Comparison of ENCODE assay signal across 21 cellular contexts in genomic region chr4:10438924-10439323, GRCh38.
"Had no signal": no experiment of that assay in that cellular context is flagged by ENCODE, and none has a peak within 500 bp of the region (broad histone marks: within the 10 kb centered on the region; RNA-seq: fewer than 3 reads in every experiment).

No MANE protein-coding gene starts in this region.

- H3K27me3 ChIP-seq: foreskin keratinocyte, neural progenitor cell, testis, uterus had no signal

- H3K36me3 ChIP-seq: uterus had no signal

- H3K4me3 ChIP-seq: left ventricle myocardium inferior, neural progenitor cell, testis, uterus had no signal

- H3K27ac ChIP-seq: foreskin keratinocyte, left ventricle myocardium inferior, neural progenitor cell, testis, uterus, VCaP had no signal

- ATAC-seq: activated CD4-positive, CD25-positive, alpha-beta regulatory T cell treated with anti-CD3 and anti-CD28 coated beads, Interleukin-2, amount 50 U/mL, for 24 hours; foreskin keratinocyte; naive thymus-derived CD8-positive, alpha-beta T cell; sciatic nerve; stimulated activated memory B cell treated with anti-CD40 and anti-IgM and Interleukin-4, amounts not matched to agents 10 μg/mL and 1 μg/mL and 100 μg/mL, for 72 hours had no signal

- DNase-seq: activated CD4-positive, alpha-beta memory T cell treated with anti-CD3 and anti-CD28 coated beads, Interleukin-2, amount 10 ng/mL, durations not matched to agents 7 days and 5 days; activated CD4-positive, alpha-beta T cell treated with anti-CD3 and anti-CD28 coated beads, Interleukin-2, amount 10 ng/mL, durations not matched to agents 24 days and 14 days; activated gamma-delta T cell treated with Interleukin-2 at 50 U/mL for 16 hours; aorta; effector CD8-positive, alpha-beta T cell; foreskin keratinocyte; immature natural killer cell; left ventricle myocardium inferior; mammary epithelial cell; naive thymus-derived CD8-positive, alpha-beta T cell; posterior cingulate gyrus; small intestine; stimulated activated CD4-positive, alpha-beta T cell treated with anti-CD3 and anti-CD28 coated beads, Interleukin-2, amount 100 ng/mL, for 24 hours; testis; trophoblast cell; uterus had no signal

- H3K9ac ChIP-seq: neural progenitor cell had no signal

- H3K4me1 ChIP-seq: foreskin keratinocyte, neural progenitor cell, testis, uterus had no signal

- H3K9me3 ChIP-seq: testis, uterus had no signal
